Comparison of ENCODE assay signal across 3 cellular contexts in genomic region chr3:179401561-179401960, GRCh38.
TF ChIP-seq lines count a peak whose summit lies in the region.

No MANE protein-coding gene starts in this region.

TF ChIP-seq in H1, 55 proteins besides CTCF, POLR2A, EP300 and RAD21 (continues in another document):
- TF ChIP-seq, protein P1, sequence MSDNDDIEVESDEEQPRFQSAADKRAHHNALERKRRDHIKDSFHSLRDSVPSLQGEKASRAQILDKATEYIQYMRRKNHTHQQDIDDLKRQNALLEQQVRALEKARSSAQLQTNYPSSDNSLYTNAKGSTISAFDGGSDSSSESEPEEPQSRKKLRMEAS (IDR thresholded peaks at IDR 0.05), result no peak
- TF ChIP-seq CREB1 (IDR thresholded peaks at IDR 0.05) (no peak), SAP30 (IDR thresholded peaks at IDR 0.05; ENCODE audit: insufficient read depth, insufficient replicate concordance, low read length) (no peak), CHD1 (IDR thresholded peaks at IDR 0.05; ENCODE audit: low read depth, low read length) (no peak), BACH1 (IDR thresholded peaks at IDR 0.05; ENCODE audit: low read length) (no peak), JUN (IDR thresholded peaks at IDR 0.05; ENCODE audit: low read depth, low read length) (no peak), SRF (IDR thresholded peaks at IDR 0.05; ENCODE audit: low read depth, low read length) (no peak), EGR1 (IDR thresholded peaks at IDR 0.05; ENCODE audit: borderline replicate concordance, low read depth, low read length) (no peak), EZH2 (IDR thresholded peaks at IDR 0.05; ENCODE audit: low read depth, low read length, severe bottlenecking) (no peak), CBX5 (IDR thresholded peaks at IDR 0.05; ENCODE audit: low read depth, low read length) (no peak), MAFK (IDR thresholded peaks at IDR 0.05; ENCODE audit: low read depth, low read length) (no peak)
- TF ChIP-seq, protein P2, sequence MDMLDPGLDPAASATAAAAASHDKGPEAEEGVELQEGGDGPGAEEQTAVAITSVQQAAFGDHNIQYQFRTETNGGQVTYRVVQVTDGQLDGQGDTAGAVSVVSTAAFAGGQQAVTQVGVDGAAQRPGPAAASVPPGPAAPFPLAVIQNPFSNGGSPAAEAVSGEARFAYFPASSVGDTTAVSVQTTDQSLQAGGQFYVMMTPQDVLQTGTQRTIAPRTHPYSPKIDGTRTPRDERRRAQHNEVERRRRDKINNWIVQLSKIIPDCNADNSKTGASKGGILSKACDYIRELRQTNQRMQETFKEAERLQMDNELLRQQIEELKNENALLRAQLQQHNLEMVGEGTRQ (IDR thresholded peaks at IDR 0.05; ENCODE audit: low read length), result no peak

TF ChIP-seq in HepG2, 621 proteins besides CTCF, POLR2A, EP300 and RAD21:
- TF ChIP-seq ZBTB33 (CRISPR knock-in tag; IDR thresholded peaks at IDR 0.05) (no peak), ZNF768 (CRISPR knock-in tag; IDR thresholded peaks at IDR 0.05) (no peak), SOX5 (CRISPR knock-in tag; IDR thresholded peaks at IDR 0.05; ENCODE audit: borderline replicate concordance) (no peak), ZNF24 (IDR thresholded peaks at IDR 0.05) (no peak), TFDP2 (CRISPR knock-in tag; IDR thresholded peaks at IDR 0.05) (no peak), NR1H2 (CRISPR knock-in tag; IDR thresholded peaks at IDR 0.05; ENCODE audit: borderline replicate concordance, low read depth) (no peak), PCBP2 (optimal IDR thresholded peaks at IDR 0.05; ENCODE audit: low read depth, low read length, poor library complexity, severe bottlenecking) (no peak), ZNF816 (CRISPR knock-in tag; IDR thresholded peaks at IDR 0.05; ENCODE audit: borderline replicate concordance) (no peak)
- TF ChIP-seq, protein P3, sequence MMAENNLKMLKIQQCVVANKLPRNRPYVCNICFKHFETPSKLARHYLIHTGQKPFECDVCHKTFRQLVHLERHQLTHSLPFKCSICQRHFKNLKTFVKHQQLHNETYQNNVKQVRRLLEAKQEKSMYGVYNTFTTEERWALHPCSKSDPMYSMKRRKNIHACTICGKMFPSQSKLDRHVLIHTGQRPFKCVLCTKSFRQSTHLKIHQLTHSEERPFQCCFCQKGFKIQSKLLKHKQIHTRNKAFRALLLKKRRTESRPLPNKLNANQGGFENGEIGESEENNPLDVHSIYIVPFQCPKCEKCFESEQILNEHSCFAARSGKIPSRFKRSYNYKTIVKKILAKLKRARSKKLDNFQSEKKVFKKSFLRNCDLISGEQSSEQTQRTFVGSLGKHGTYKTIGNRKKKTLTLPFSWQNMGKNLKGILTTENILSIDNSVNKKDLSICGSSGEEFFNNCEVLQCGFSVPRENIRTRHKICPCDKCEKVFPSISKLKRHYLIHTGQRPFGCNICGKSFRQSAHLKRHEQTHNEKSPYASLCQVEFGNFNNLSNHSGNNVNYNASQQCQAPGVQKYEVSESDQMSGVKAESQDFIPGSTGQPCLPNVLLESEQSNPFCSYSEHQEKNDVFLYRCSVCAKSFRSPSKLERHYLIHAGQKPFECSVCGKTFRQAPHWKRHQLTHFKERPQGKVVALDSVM (CRISPR knock-in tag; IDR thresholded peaks at IDR 0.05), result no peak

TF ChIP-seq in SK-N-SH, 30 proteins besides CTCF, POLR2A, EP300 and RAD21:
- TF ChIP-seq RCOR1 (IDR thresholded peaks at IDR 0.05; ENCODE audit: low read length) (no peak), CHD2 (IDR thresholded peaks at IDR 0.05; ENCODE audit: low read length, partially characterized antibody) (no peak), FOSL2 (IDR thresholded peaks at IDR 0.05; ENCODE audit: borderline replicate concordance, low read depth) (no peak), REST (IDR thresholded peaks at IDR 0.05; ENCODE audit: low read depth, low read length) (no peak), ELF1 (IDR thresholded peaks at IDR 0.05) (no peak), NRF1 (IDR thresholded peaks at IDR 0.05; ENCODE audit: low read depth, low read length) (no peak), FOXJ3 (CRISPR knock-in tag; IDR thresholded peaks at IDR 0.05) (no peak), ZBTB33 (IDR thresholded peaks at IDR 0.05; ENCODE audit: borderline replicate concordance, low read depth) (no peak), FOXM1 (IDR thresholded peaks at IDR 0.05; ENCODE audit: low read depth) (no peak), MEF2A (IDR thresholded peaks at IDR 0.05; ENCODE audit: borderline replicate concordance, low read depth) (no peak), SMC3 (IDR thresholded peaks at IDR 0.05; ENCODE audit: low read depth, low read length) (no peak)
